ENCODE assay signal across 1 cellular context in genomic region chr5:144170276-144171024, GRCh38.
A peak's percentile ranks its signal among the peaks of the same experiment; 100 is the strongest.
TF ChIP-seq lines count a peak whose summit lies in the region.

Gene KCTD16 (plus strand): TSS chr5:144170873.
Gene YIPF5 (minus strand): TSS chr5:144170659. CDS start chr5:144169955, 704 bp downstream.

TF ChIP-seq in HepG2, 621 proteins besides CTCF, POLR2A, EP300 and RAD21 (continued from another document and continues in another):
- no peak for TF ChIP-seq NCOR1 (IDR thresholded peaks at IDR 0.05; ENCODE audit: borderline replicate concordance, low read length)
- TF ChIP-seq ARID5B (CRISPR knock-in tag; IDR thresholded peaks at IDR 0.05), result peak; percentile 57; the same call in 1 of the 2 replicates
- TF ChIP-seq ZNF780A (CRISPR knock-in tag; IDR thresholded peaks at IDR 0.05), result no peak
- 0 out of 2 replicates have a peak, but pooled peaks have one; percentile 1 for TF ChIP-seq ZNF776 (CRISPR knock-in tag; IDR thresholded peaks at IDR 0.05)
- TF ChIP-seq ZNF558 (CRISPR knock-in tag; IDR thresholded peaks at IDR 0.05; ENCODE audit: borderline replicate concordance), result peak; percentile 56; the same call in 1 of the 2 replicates
- peak; percentile 85 for TF ChIP-seq ASH2L (IDR thresholded peaks at IDR 0.05; ENCODE audit: insufficient read length, low read depth, low read length)
- no peak for TF ChIP-seq PAF1 (CRISPR knock-in tag; IDR thresholded peaks at IDR 0.05)
- peak; percentile 57; the same call in 1 of the 2 replicates for TF ChIP-seq REPIN1 (CRISPR knock-in tag; IDR thresholded peaks at IDR 0.05; ENCODE audit: borderline replicate concordance, low read depth)
- no peak; the same call in 1 of the 2 replicates for TF ChIP-seq ZNF503 (CRISPR knock-in tag; IDR thresholded peaks at IDR 0.05)
- no peak for TF ChIP-seq ZNF619 (CRISPR knock-in tag; IDR thresholded peaks at IDR 0.05)
- TF ChIP-seq SIX4 (CRISPR knock-in tag; IDR thresholded peaks at IDR 0.05), result 0 out of 2 replicates have a peak, but pooled peaks have one; percentile 7
- TF ChIP-seq GTF2F1 (IDR thresholded peaks at IDR 0.05; ENCODE audit: low read length), result no peak
- TF ChIP-seq SOX13 (IDR thresholded peaks at IDR 0.05), result no peak
- peak in 1 of 2 experiments; percentile 11; a peak in 1 of 4 replicates for TF ChIP-seq SOX13 (CRISPR knock-in tag; conservative IDR thresholded peaks at IDR 0.05 in 1 of 2, IDR thresholded peaks at IDR 0.05 in 1 of 2)
- TF ChIP-seq PCBP2 (optimal IDR thresholded peaks at IDR 0.05; ENCODE audit: low read depth, low read length, poor library complexity, severe bottlenecking), result no peak
- TF ChIP-seq ZNF552 (CRISPR knock-in tag; IDR thresholded peaks at IDR 0.05; ENCODE audit: borderline replicate concordance), result no peak
- no peak for TF ChIP-seq BATF2 (CRISPR knock-in tag; IDR thresholded peaks at IDR 0.05)
- TF ChIP-seq THAP11 (CRISPR knock-in tag; IDR thresholded peaks at IDR 0.05), result peak; percentile 93
- no peak for TF ChIP-seq NR1H2 (CRISPR knock-in tag; IDR thresholded peaks at IDR 0.05; ENCODE audit: borderline replicate concordance, low read depth)
- no peak for TF ChIP-seq GZF1 (CRISPR knock-in tag; IDR thresholded peaks at IDR 0.05)
- TF ChIP-seq REL (CRISPR knock-in tag; conservative IDR thresholded peaks at IDR 0.05), result no peak
- TF ChIP-seq ZHX1 (CRISPR knock-in tag; IDR thresholded peaks at IDR 0.05; ENCODE audit: low read depth), result peak; percentile 36; the same call in 1 of the 2 replicates
- peak; percentile 54; the same call in 1 of the 2 replicates for TF ChIP-seq ZNF280D (CRISPR knock-in tag; IDR thresholded peaks at IDR 0.05)
- peak; percentile 66; the same call in 1 of the 2 replicates for TF ChIP-seq ZNF275 (CRISPR knock-in tag; IDR thresholded peaks at IDR 0.05; ENCODE audit: borderline replicate concordance)
- no peak for TF ChIP-seq ESRRA (CRISPR knock-in tag; IDR thresholded peaks at IDR 0.05; ENCODE audit: low read depth)
- TF ChIP-seq ZNF350 (CRISPR knock-in tag; IDR thresholded peaks at IDR 0.05; ENCODE audit: borderline replicate concordance, low read depth), result peak; percentile 81
- no peak for TF ChIP-seq TP53 (CRISPR knock-in tag; conservative IDR thresholded peaks at IDR 0.05)
- no peak for TF ChIP-seq MIER2 (CRISPR knock-in tag; IDR thresholded peaks at IDR 0.05)
- no peak for TF ChIP-seq PAWR (CRISPR knock-in tag; IDR thresholded peaks at IDR 0.05; ENCODE audit: borderline replicate concordance)
- no peak for TF ChIP-seq ZNF205 (CRISPR knock-in tag; IDR thresholded peaks at IDR 0.05)
- TF ChIP-seq SOX6 (IDR thresholded peaks at IDR 0.05), result no peak
- peak; percentile 45; the same call in 1 of the 2 replicates for TF ChIP-seq SOX6 (CRISPR knock-in tag; IDR thresholded peaks at IDR 0.05)
- 0 out of 2 replicates have a peak, but pooled peaks have one; percentile 42 for TF ChIP-seq KLF9 (CRISPR knock-in tag; IDR thresholded peaks at IDR 0.05; ENCODE audit: low read depth)
- peak; percentile 90; the same call in 1 of the 2 replicates for TF ChIP-seq YEATS2 (CRISPR knock-in tag; IDR thresholded peaks at IDR 0.05; ENCODE audit: borderline replicate concordance)
- no peak; the same call in 1 of the 2 replicates for TF ChIP-seq ZNF331 (CRISPR knock-in tag; IDR thresholded peaks at IDR 0.05)
- 0 out of 2 replicates have a peak, but pooled peaks have one; percentile 66 for TF ChIP-seq NAIF1 (CRISPR knock-in tag; IDR thresholded peaks at IDR 0.05; ENCODE audit: borderline replicate concordance)
- no peak for TF ChIP-seq ATAD3A (CRISPR knock-in tag; IDR thresholded peaks at IDR 0.05)
- TF ChIP-seq MED8 (CRISPR knock-in tag; IDR thresholded peaks at IDR 0.05; ENCODE audit: insufficient replicate concordance), result no peak
- peak; percentile 60 for TF ChIP-seq SIN3B (IDR thresholded peaks at IDR 0.05; ENCODE audit: low read length)
- TF ChIP-seq ZNF30 (CRISPR knock-in tag; IDR thresholded peaks at IDR 0.05), result no peak
- no peak for TF ChIP-seq CHD4 (IDR thresholded peaks at IDR 0.05; ENCODE audit: borderline replicate concordance, low read length)
- no peak for TF ChIP-seq MLLT10 (CRISPR knock-in tag; IDR thresholded peaks at IDR 0.05)
- peak; percentile 71 for TF ChIP-seq HOXA3 (CRISPR knock-in tag; IDR thresholded peaks at IDR 0.05)
- TF ChIP-seq SKI (IDR thresholded peaks at IDR 0.05; ENCODE audit: partially characterized antibody), result no peak
- TF ChIP-seq ZNF33A (CRISPR knock-in tag; IDR thresholded peaks at IDR 0.05; ENCODE audit: borderline replicate concordance), result no peak
- TF ChIP-seq ISL2 (CRISPR knock-in tag; IDR thresholded peaks at IDR 0.05), result no peak
- no peak for TF ChIP-seq ZBTB14 (CRISPR knock-in tag; IDR thresholded peaks at IDR 0.05)
- 0 out of 2 replicates have a peak, but pooled peaks have one; percentile 46 for TF ChIP-seq FOXC1 (CRISPR knock-in tag; IDR thresholded peaks at IDR 0.05; ENCODE audit: borderline replicate concordance)
- TF ChIP-seq KLF16 (CRISPR knock-in tag; IDR thresholded peaks at IDR 0.05), result peak; percentile 34 to 48; a peak in 1 of 4 replicates
- TF ChIP-seq ZNF547 (CRISPR knock-in tag; IDR thresholded peaks at IDR 0.05), result peak; percentile 91
- peak; percentile 85; the same call in 1 of the 2 replicates for TF ChIP-seq NFKB2 (CRISPR knock-in tag; IDR thresholded peaks at IDR 0.05; ENCODE audit: borderline replicate concordance)
- TF ChIP-seq ZNF788 (CRISPR knock-in tag; IDR thresholded peaks at IDR 0.05; ENCODE audit: borderline replicate concordance), result peak; percentile 67; the same call in 1 of the 2 replicates
- peak; percentile 15; the same call in 1 of the 2 replicates for TF ChIP-seq RFX1 (IDR thresholded peaks at IDR 0.05)
- TF ChIP-seq ZNF362 (CRISPR knock-in tag; IDR thresholded peaks at IDR 0.05; ENCODE audit: borderline replicate concordance), result peak; percentile 42; the same call in 1 of the 2 replicates
- no peak for TF ChIP-seq CENPT (CRISPR knock-in tag; IDR thresholded peaks at IDR 0.05; ENCODE audit: low read depth)
- no peak for TF ChIP-seq KLF15 (CRISPR knock-in tag; IDR thresholded peaks at IDR 0.05; ENCODE audit: borderline replicate concordance)
- peak; percentile 45; the same call in 1 of the 2 replicates for TF ChIP-seq ZNF160 (CRISPR knock-in tag; IDR thresholded peaks at IDR 0.05)
